In genomic region chr4:74230902-74231499, GRCh38 we compare ENCODE assay signal across 7 cellular contexts.
DNase-seq lines count a peak whose midpoint lies in the region; ATAC-seq and TF ChIP-seq lines count a peak whose summit lies in the region.

No MANE protein-coding gene starts in this region.

- H3K79me2 ChIP-seq in mammary epithelial cell (ENCODE audit: insufficient read depth, low read length): no peaks in the 10 kb centered on the region
- H3K79me2 ChIP-seq in OCI-LY7 (ENCODE audit: insufficient read depth, low read depth, low read length): no peaks in the 10 kb centered on the region

- peak overlapping the region; percentile 45 for H3K27ac ChIP-seq in mammary epithelial cell (ENCODE audit: insufficient read depth, low read depth, low read length)
- no peak overlapping the region for H3K27ac ChIP-seq in psoas muscle
- H3K27ac ChIP-seq in sigmoid colon: no peak overlapping the region
- H3K27ac ChIP-seq in OCI-LY7 (ENCODE audit: low read depth, low read length, poor library complexity, severe bottlenecking): no peak overlapping the region

- intact Hi-C loops in mammary epithelial cell (cut with micrococcal nuclease): no loop called here
- intact Hi-C loops in psoas muscle (cut with DNase I): no loop called here
- intact Hi-C loops in sigmoid colon (cut with DNase I): no loop called here
- intact Hi-C loops in posterior vena cava (cut with DNase I): no loop called here
- intact Hi-C loops in OCI-LY7 (cut with micrococcal nuclease; ENCODE audit: unreplicated experiment): no loop called here

- H4K20me1 ChIP-seq in mammary epithelial cell (ENCODE audit: insufficient read depth, low read length): no peaks in the 10 kb centered on the region
- no peaks in the 10 kb centered on the region for H4K20me1 ChIP-seq in OCI-LY7 (ENCODE audit: insufficient read depth, low read length)

- no TSS peak for BruUV-seq in mammary epithelial cell (replicated peaks; lab: Mats Ljungman, UMichigan)
- BruUV-seq in OCI-LY7 (replicated peaks; lab: Mats Ljungman, UMichigan): no TSS peak

- 75% methylated on average over 6 of the region's 7 CpGs for WGBS in mammary epithelial cell (ENCODE audit: low coverage, missing lambda C conversion rate)
- 15 to 40% (median 29%) methylated on average over 7 of the region's 7 CpGs for WGBS in psoas muscle, 3 donors
- 9 to 36% methylated on average over 7 of the region's 7 CpGs for WGBS in sigmoid colon, 2 donors

- no peaks in the 10 kb centered on the region for H3K36me3 ChIP-seq in mammary epithelial cell (ENCODE audit: insufficient read depth, low read length)
- H3K36me3 ChIP-seq in psoas muscle (ENCODE audit: insufficient read depth in 1 of 2, low read depth in 1 of 2): no peaks in the 10 kb centered on the region
- H3K36me3 ChIP-seq in sigmoid colon: no peaks in the 10 kb centered on the region
- H3K36me3 ChIP-seq in OCI-LY7 (ENCODE audit: insufficient read depth, low read length): no peaks in the 10 kb centered on the region

- no peak overlapping the region for H3K9ac ChIP-seq in mammary epithelial cell (ENCODE audit: insufficient read depth, low read length)

- TF ChIP-seq POLR2A in sigmoid colon (IDR thresholded peaks at IDR 0.05): no peak

- H3K9me2 ChIP-seq in OCI-LY7 (ENCODE audit: insufficient read depth, low read length): no peaks in the 10 kb centered on the region

- peak overlapping the region; percentile 1 for H3K4me2 ChIP-seq in mammary epithelial cell (ENCODE audit: insufficient read depth, low read depth, low read length)
- H3K4me2 ChIP-seq in OCI-LY7 (ENCODE audit: low read length): no peak overlapping the region

- in situ Hi-C loops in mammary epithelial cell (cut with MboI; ENCODE audit: low sequenced_read_pairs in 2 of 2): no loop called here

- CTCF ChIA-PET in mammary epithelial cell (lab: Charles Lee; ENCODE audit: low non-redundant PET) (interaction anchor here (0.6 kb wide), 2 partner anchors 145 to 270 kb away, joined by 3 read pairs; no protein-coding TSS in a partner anchor), OCI-LY7 (lab: Charles Lee; ENCODE audit: unreplicated experiment) (no interaction called here)

- ATAC-seq in GM21381 (IDR thresholded peaks at IDR 0.05; ENCODE audit: unreplicated experiment) (peak; percentile 42), psoas muscle (peak; percentile 61 to 84 (median 77))

- peaks cover 11% of the 10 kb centered on the region for H3K4me1 ChIP-seq in mammary epithelial cell (ENCODE audit: insufficient read depth, low read length)
- H3K4me1 ChIP-seq in psoas muscle: no peaks in the 10 kb centered on the region
- H3K4me1 ChIP-seq in sigmoid colon: no peaks in the 10 kb centered on the region
- H3K4me1 ChIP-seq in OCI-LY7 (ENCODE audit: insufficient read depth, low read length, poor library complexity, severe bottlenecking): no peaks in the 10 kb centered on the region

- H2AFZ ChIP-seq in mammary epithelial cell (ENCODE audit: low read depth, low read length) (peak overlapping the region; percentile 49), OCI-LY7 (ENCODE audit: low read length) (no peak overlapping the region)

- no peak for TF ChIP-seq EP300 in sigmoid colon (IDR thresholded peaks at IDR 0.05)

- H3K9me3 ChIP-seq in mammary epithelial cell (replicated peaks; ENCODE audit: insufficient read depth, low read length) (no peaks in the 10 kb centered on the region), psoas muscle (no peaks in the 10 kb centered on the region), sigmoid colon (no peaks in the 10 kb centered on the region), OCI-LY7 (ENCODE audit: low read length) (no peaks in the 10 kb centered on the region)

- DNase-seq in HS-5 (ENCODE audit: low read depth) (peak; percentile 84), mammary epithelial cell (peak; percentile 77), psoas muscle (peak in 1 of 2 donors; percentile 28), sigmoid colon (no peak), posterior vena cava (ENCODE audit: low spot score) (no peak), OCI-LY7 (ENCODE audit: low spot score) (no peak)

- H3K4me3 ChIP-seq in mammary epithelial cell (replicated peaks in 1 of 3; ENCODE audit: insufficient read depth in 1 of 3, low read depth in 2 of 3, low read length in 3 of 3) (no peak overlapping the region), psoas muscle (no peak overlapping the region), sigmoid colon (no peak overlapping the region), OCI-LY7 (ENCODE audit: low read depth, low read length, poor library complexity, severe bottlenecking) (no peak overlapping the region)

- TF ChIP-seq CTCF in mammary epithelial cell (conservative IDR thresholded peaks at IDR 0.05 in 1 of 2, IDR thresholded peaks at IDR 0.05 in 1 of 2; ENCODE audit: extremely low read depth in 1 of 2, insufficient read depth in 1 of 2, low read depth in 1 of 2, low read length in 2 of 2) (no peak), psoas muscle (IDR thresholded peaks at IDR 0.05) (no peak), sigmoid colon (IDR thresholded peaks at IDR 0.05) (no peak), OCI-LY7 (conservative IDR thresholded peaks at IDR 0.05; ENCODE audit: low read length) (no peak)

- POLR2A ChIA-PET in OCI-LY7 (lab: Charles Lee): interaction anchor here (0.8 to 1.6 kb wide), 2 partner anchors 49 to 78 kb away, joined by 5 read pairs; no protein-coding TSS in a partner anchor

- no peaks in the 10 kb centered on the region for H3K27me3 ChIP-seq in mammary epithelial cell (ENCODE audit: insufficient read depth, low read length)
- no peaks in the 10 kb centered on the region for H3K27me3 ChIP-seq in psoas muscle (ENCODE audit: insufficient read depth in 3 of 3, low read length in 2 of 3)
- H3K27me3 ChIP-seq in sigmoid colon: no peaks in the 10 kb centered on the region

- dilution Hi-C loops in mammary epithelial cell (cut with HindIII; ENCODE audit: low sequenced_read_pairs): no loop called here

Comparison
In these comparisons a context has a peak if more than half of its experiments do, and no peak if none do; other contexts are left out.
1. DNase-seq: peak in HS-5 (single experiment) and mammary epithelial cell (single experiment); none in sigmoid colon (single experiment), posterior vena cava (single experiment) and OCI-LY7 (single experiment).